14 cellular contexts compared by ENCODE assay signal in the genomic region with DNA sequence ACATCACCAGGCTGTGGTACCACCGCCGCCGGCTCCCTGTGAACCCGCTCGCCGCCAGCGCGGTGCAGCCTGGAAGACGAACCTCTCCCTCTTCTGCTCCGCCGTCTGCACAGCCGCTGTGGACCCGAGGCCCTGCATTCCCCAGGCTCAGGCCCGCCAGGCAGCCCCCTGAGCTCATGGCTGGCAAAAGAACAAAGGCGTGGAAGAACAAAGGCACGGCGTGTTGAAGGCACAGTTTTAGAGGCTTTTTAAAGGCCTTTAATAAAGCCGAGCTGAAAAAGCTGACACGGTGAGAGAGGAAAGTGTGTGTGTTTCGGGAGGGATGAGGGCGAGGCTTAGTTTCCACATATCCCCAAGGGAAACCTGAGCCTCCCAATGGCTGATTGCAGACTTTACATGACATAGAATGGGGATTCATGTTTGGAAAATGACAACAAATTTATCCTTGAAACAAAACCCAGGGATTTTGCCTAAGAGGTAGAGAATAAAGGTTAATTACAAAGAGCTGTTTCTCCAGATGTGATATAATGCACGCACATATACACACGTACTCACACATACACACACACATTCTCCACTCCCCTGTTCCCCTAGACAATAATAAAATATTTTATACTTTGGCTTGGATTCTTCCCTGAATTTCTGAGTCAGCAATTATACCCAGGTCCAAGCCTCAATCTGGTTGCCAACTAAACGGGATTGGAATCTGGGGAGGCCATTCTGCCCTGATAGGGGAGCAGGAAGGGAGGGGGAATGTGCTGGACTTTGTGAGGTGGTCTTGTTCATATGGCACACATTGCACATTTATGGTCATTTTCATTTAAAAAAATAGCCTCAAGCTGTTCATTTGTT. TPM values are rescaled to one million over a fixed set of nuclear protein-coding genes. Genes with fewer than 3 reads are reported as not detected.
DNase-seq lines count a peak whose midpoint lies in the region; ATAC-seq, FAIRE-seq and TF ChIP-seq lines count a peak whose summit lies in the region.
"Had no signal": no experiment of that assay in that cellular context is flagged by ENCODE, and none has a peak within 500 bp of the region (broad histone marks: within the 10 kb centered on the region; RNA-seq: fewer than 3 reads in every experiment).

No MANE protein-coding gene starts in this region.

- no peak for TF ChIP-seq POLR2A in endothelial cell of umbilical vein (IDR thresholded peaks at IDR 0.05; ENCODE audit: low read depth, low read length)

- H3K27me3 Mint-ChIP-seq in mesothelial cell of epicardium (ENCODE audit: low read depth) = no peaks in the 10 kb centered on the region
- H3K27me3 Mint-ChIP-seq: activated CD4-positive, alpha-beta memory T cell treated with anti-CD3 and anti-CD28 coated beads for 36 hours; stimulated activated naive CD8-positive, alpha-beta T cell treated with anti-CD3 and anti-CD28 coated beads, Interleukin-15, amount 100 ng/mL, for 72 hours had no signal

- no TSS peak for BruUV-seq in endothelial cell of umbilical vein (replicated peaks; lab: Mats Ljungman, UMichigan)

- POLR2A ChIA-PET in endothelial cell of umbilical vein (lab: Charles Lee) = no interaction called here

- DNase-seq in AG09309 (ENCODE audit: low read depth) (peak; percentile 47), LHCN-M2 (ENCODE audit: low read depth) (peak; percentile 36), endothelial cell of umbilical vein (ENCODE audit: low read depth, low spot score) (peak; percentile 41), mesothelial cell of epicardium (ENCODE audit: low spot score in 2 of 2, unreplicated experiment in 2 of 2) (peak; percentile 38 to 50), WERI-Rb-1 (no peak), NCI-H345 (lab: John Stamatoyannopoulos, UW) (no peak), HuH-7.5 (ENCODE audit: low spot score) (no peak)
- DNase-seq: activated CD4-positive, alpha-beta memory T cell treated with anti-CD3 and anti-CD28 coated beads for 36 hours; activated naive CD8-positive, alpha-beta T cell treated with anti-CD3 and anti-CD28 coated beads, Interleukin-2, amount 10 ng/mL, durations not matched to agents 7 days and 5 days; BE2C; stimulated activated naive CD8-positive, alpha-beta T cell treated with anti-CD3 and anti-CD28 coated beads, Interleukin-15, amount 100 ng/mL, for 72 hours had no signal

- H2AFZ ChIP-seq in endothelial cell of umbilical vein (ENCODE audit: low read depth, low read length) = peak overlapping the region; percentile 73

- no peaks in the 10 kb centered on the region for H3K9me3 Mint-ChIP-seq in mesothelial cell of epicardium
- H3K9me3 Mint-ChIP-seq: activated CD4-positive, alpha-beta memory T cell treated with anti-CD3 and anti-CD28 coated beads for 36 hours; activated naive CD8-positive, alpha-beta T cell treated with anti-CD3 and anti-CD28 coated beads, Interleukin-2, amount 10 ng/mL, durations not matched to agents 7 days and 5 days; memory B cell; stimulated activated naive CD8-positive, alpha-beta T cell treated with anti-CD3 and anti-CD28 coated beads, Interleukin-15, amount 100 ng/mL, for 72 hours had no signal

- H3K4me3 ChIP-seq in AG09309 (ENCODE audit: control insufficient read depth, low read depth, low read length) = peak overlapping the region; percentile 15
- H3K4me3 ChIP-seq in endothelial cell of umbilical vein (replicated peaks in 1 of 3; ENCODE audit: insufficient read depth in 1 of 3, low read depth in 1 of 3, low read length in 3 of 3) = no peak overlapping the region
- H3K4me3 ChIP-seq in WERI-Rb-1 (ENCODE audit: low read depth, low read length) = no peak overlapping the region

- H3K27ac Mint-ChIP-seq in mesothelial cell of epicardium = peak overlapping the region; percentile 89
- H3K27ac Mint-ChIP-seq: activated CD4-positive, alpha-beta memory T cell treated with anti-CD3 and anti-CD28 coated beads for 36 hours; activated naive CD8-positive, alpha-beta T cell treated with anti-CD3 and anti-CD28 coated beads, Interleukin-2, amount 10 ng/mL, durations not matched to agents 7 days and 5 days; memory B cell; stimulated activated naive CD8-positive, alpha-beta T cell treated with anti-CD3 and anti-CD28 coated beads, Interleukin-15, amount 100 ng/mL, for 72 hours had no signal

- H4K20me1 ChIP-seq in endothelial cell of umbilical vein (replicated peaks; ENCODE audit: control insufficient read depth, extremely low read depth, insufficient read depth, low read length) = no peaks in the 10 kb centered on the region

- no peaks in the 10 kb centered on the region for H3K36me3 Mint-ChIP-seq in mesothelial cell of epicardium
- H3K36me3 Mint-ChIP-seq: activated CD4-positive, alpha-beta memory T cell treated with anti-CD3 and anti-CD28 coated beads for 36 hours; activated naive CD8-positive, alpha-beta T cell treated with anti-CD3 and anti-CD28 coated beads, Interleukin-2, amount 10 ng/mL, durations not matched to agents 7 days and 5 days; memory B cell had no signal

- no peak overlapping the region for H3K9ac ChIP-seq in endothelial cell of umbilical vein (replicated peaks; ENCODE audit: extremely low read depth, insufficient read depth, low read length)

- H3K9me3 ChIP-seq in endothelial cell of umbilical vein (replicated peaks; ENCODE audit: control insufficient read depth, insufficient read depth, low read length) = no peaks in the 10 kb centered on the region
- no peaks in the 10 kb centered on the region for H3K9me3 ChIP-seq in WERI-Rb-1 (ENCODE audit: severe bottlenecking)
- H3K9me3 ChIP-seq: BE2C had no signal

- H3K27me3 ChIP-seq in endothelial cell of umbilical vein (ENCODE audit: control insufficient read depth in 2 of 2, insufficient read depth in 2 of 2, low read length in 2 of 2) (no peaks in the 10 kb centered on the region), WERI-Rb-1 (ENCODE audit: insufficient read depth, low read depth, severe bottlenecking) (no peaks in the 10 kb centered on the region)
- H3K27me3 ChIP-seq: BE2C had no signal

- peaks cover 35% of the 10 kb centered on the region for H3K4me1 Mint-ChIP-seq in mesothelial cell of epicardium
- H3K4me1 Mint-ChIP-seq: activated naive CD8-positive, alpha-beta T cell treated with anti-CD3 and anti-CD28 coated beads, Interleukin-2, amount 10 ng/mL, durations not matched to agents 7 days and 5 days; memory B cell; stimulated activated naive CD8-positive, alpha-beta T cell treated with anti-CD3 and anti-CD28 coated beads, Interleukin-15, amount 100 ng/mL, for 72 hours had no signal

- no peak for FAIRE-seq in endothelial cell of umbilical vein (lab: Jason Lieb, UNC)

- dilution Hi-C loops in endothelial cell of umbilical vein (cut with MboI; ENCODE audit: extremely low pct_ligation_motif_present, low sequenced_read_pairs) = no loop called here

- CTCF ChIA-PET in endothelial cell of umbilical vein (lab: Charles Lee) = interaction anchor here (1.0 to 2.2 kb wide), 4 partner anchors 10 to 396 kb away, joined by 3 to 7 read pairs (median 4); a partner anchor contains a TSS

- no peak for ATAC-seq in GM21515 (IDR thresholded peaks at IDR 0.05; ENCODE audit: unreplicated experiment)
- ATAC-seq: stimulated activated naive CD8-positive, alpha-beta T cell treated with anti-CD3 and anti-CD28 coated beads, Interleukin-15, amount 100 ng/mL, for 72 hours had no signal

- H3K4me2 ChIP-seq in endothelial cell of umbilical vein (ENCODE audit: insufficient read depth, low read length) = peak overlapping the region; percentile 12

- peaks cover 4% of the 10 kb centered on the region for H3K4me1 ChIP-seq in endothelial cell of umbilical vein (ENCODE audit: control insufficient read depth, extremely low read depth, insufficient read depth, low read length)
- H3K4me1 ChIP-seq: BE2C had no signal

- H3K9me1 ChIP-seq in endothelial cell of umbilical vein (replicated peaks; ENCODE audit: control insufficient read depth, extremely low read depth, insufficient read depth, low read length) = no peaks in the 10 kb centered on the region

- no peak overlapping the region for H3K27ac ChIP-seq in endothelial cell of umbilical vein (ENCODE audit: insufficient read depth, low read depth, low read length)
- H3K27ac ChIP-seq in WERI-Rb-1 = no peak overlapping the region

- no peak for TF ChIP-seq CTCF in AG09309 (IDR thresholded peaks at IDR 0.05; ENCODE audit: control insufficient read depth, insufficient read depth, low read depth, low read length, missing control alignments)
- no peak for TF ChIP-seq CTCF in endothelial cell of umbilical vein (IDR thresholded peaks at IDR 0.05; ENCODE audit: extremely low read depth in 1 of 2, insufficient read depth in 1 of 2, low read depth in 1 of 2, low read length in 2 of 2)
- TF ChIP-seq CTCF in mesothelial cell of epicardium (IDR thresholded peaks at IDR 0.05; ENCODE audit: unreplicated experiment) = no peak
- TF ChIP-seq CTCF in WERI-Rb-1 (IDR thresholded peaks at IDR 0.05; ENCODE audit: low read depth, low read length) = no peak

- H3K79me2 ChIP-seq in endothelial cell of umbilical vein (ENCODE audit: control insufficient read depth, insufficient read depth, low read length) = no peaks in the 10 kb centered on the region

- peak overlapping the region; percentile 44 for H3K4me3 Mint-ChIP-seq in mesothelial cell of epicardium
- H3K4me3 Mint-ChIP-seq: activated CD4-positive, alpha-beta memory T cell treated with anti-CD3 and anti-CD28 coated beads for 36 hours; activated naive CD8-positive, alpha-beta T cell treated with anti-CD3 and anti-CD28 coated beads, Interleukin-2, amount 10 ng/mL, durations not matched to agents 7 days and 5 days; memory B cell; stimulated activated naive CD8-positive, alpha-beta T cell treated with anti-CD3 and anti-CD28 coated beads, Interleukin-15, amount 100 ng/mL, for 72 hours had no signal

- intact Hi-C loops in endothelial cell of umbilical vein (cut with micrococcal nuclease) = no loop called here

- H3K36me3 ChIP-seq in endothelial cell of umbilical vein (ENCODE audit: control insufficient read depth in 2 of 2, extremely low read depth in 1 of 2, insufficient read depth in 2 of 2, low read length in 2 of 2) = no peaks in the 10 kb centered on the region
- no peaks in the 10 kb centered on the region for H3K36me3 ChIP-seq in WERI-Rb-1
- H3K36me3 ChIP-seq: BE2C had no signal

RNA-seq across cellular contexts. Expression of a gene that starts 39.7 kb away (rescaled TPM):
- 27.8 and 33.4 TPM in 2 replicates for total RNA-seq in LHCN-M2 (2014; rRNA removed)
- 3.9 TPM for polyA plus RNA-seq in LHCN-M2 (2012)
- 0.46 and 1.00 TPM in 2 replicates for total RNA-seq in endothelial cell of umbilical vein
- polyA plus RNA-seq in endothelial cell of umbilical vein = 0.16 and 0.21 TPM in 2 replicates
- 0.05 TPM in 1 of 2 replicates, not detected in the other for polyA plus RNA-seq in endothelial cell of umbilical vein (2011; cell fraction: cytosol; rRNA removed)
- polyA plus RNA-seq in endothelial cell of umbilical vein (2011; cell fraction: nucleus; rRNA removed) = 0.88 and 1.2 TPM in 2 replicates
- polyA plus RNA-seq in endothelial cell of umbilical vein (2012) = 0.09 TPM in 1 of 2 replicates, not detected in the other
- 0.32 TPM in 1 of 2 replicates, not detected in the other for polyA minus RNA-seq in endothelial cell of umbilical vein
- not detected for polyA minus RNA-seq in endothelial cell of umbilical vein (2011; cell fraction: cytosol; rRNA and poly(A)+ RNA removed)
- 0.29 TPM in 1 of 2 replicates, not detected in the other for polyA minus RNA-seq in endothelial cell of umbilical vein (2011; cell fraction: nucleus; rRNA and poly(A)+ RNA removed)
- total RNA-seq in mesothelial cell of epicardium = 0.65 to 0.86 TPM (median 0.66 TPM) in 3 replicates
- total RNA-seq: epithelial cell of proximal tubule had no signal

RNA-seq across cellular contexts. Expression of a gene that starts 47.9 kb away (rescaled TPM):
- total RNA-seq in LHCN-M2 (2014; rRNA removed) (1.8 and 2.4 TPM in 2 replicates), endothelial cell of umbilical vein (0.88 and 2.0 TPM in 2 replicates), mesothelial cell of epicardium (0.20 to 0.88 TPM (median 0.42 TPM) in 3 replicates)
- 0.17 TPM for polyA plus RNA-seq in LHCN-M2 (2012)
- polyA plus RNA-seq in endothelial cell of umbilical vein = 0.48 and 0.67 TPM in 2 replicates
- 0.44 and 0.61 TPM in 2 replicates for polyA plus RNA-seq in endothelial cell of umbilical vein (2011; cell fraction: cytosol; rRNA removed)
- polyA plus RNA-seq in endothelial cell of umbilical vein (2011; cell fraction: nucleus; rRNA removed) = 0.18 and 0.21 TPM in 2 replicates
- polyA plus RNA-seq in endothelial cell of umbilical vein (2012) = 0.27 and 1.4 TPM in 2 replicates
- 0.87 TPM in 1 of 2 replicates, not detected in the other for polyA minus RNA-seq in endothelial cell of umbilical vein
- 43.4 TPM for polyA minus RNA-seq in endothelial cell of umbilical vein (2011; cell fraction: cytosol; rRNA and poly(A)+ RNA removed)
- 0.38 TPM in 1 of 2 replicates, not detected in the other for polyA minus RNA-seq in endothelial cell of umbilical vein (2011; cell fraction: nucleus; rRNA and poly(A)+ RNA removed)
- total RNA-seq: activated CD4-positive, alpha-beta memory T cell treated with anti-CD3 and anti-CD28 coated beads for 36 hours; activated naive CD8-positive, alpha-beta T cell treated with anti-CD3 and anti-CD28 coated beads, Interleukin-2, amount 10 ng/mL, durations not matched to agents 7 days and 5 days; epithelial cell of proximal tubule had no signal

Comparison
In these comparisons a context has a peak if more than half of its experiments do, and no peak if none do; other contexts are left out.
1. DNase-seq: peak in AG09309 (single experiment), LHCN-M2 (single experiment), endothelial cell of umbilical vein (single experiment) and mesothelial cell of epicardium (2 of 2); none in WERI-Rb-1 (single experiment), NCI-H345 (single experiment) and HuH-7.5 (single experiment).
2. RNA of a gene that starts 39.7 kb away (total RNA-seq): 27.8 to 33.4 TPM in LHCN-M2; 0.46 to 1.00 TPM in endothelial cell of umbilical vein and 0.65 to 0.86 TPM in mesothelial cell of epicardium; every median in the first group is over 10 times any median in the second.